In genomic region chr22:21055880-21056319, GRCh38 we compare ENCODE assay signal across 1 cellular context.
TF ChIP-seq lines count a peak whose summit lies in the region.

No MANE protein-coding gene starts in this region.

TF ChIP-seq in H1, 55 proteins besides CTCF, POLR2A, EP300 and RAD21:
- no peak for TF ChIP-seq TAF7 (optimal IDR thresholded peaks at IDR 0.05; ENCODE audit: borderline replicate concordance, low read depth, low read length)
- TF ChIP-seq NANOG (IDR thresholded peaks at IDR 0.05; ENCODE audit: insufficient read depth, low read depth, low read length, poor library complexity, severe bottlenecking) = no peak
- TF ChIP-seq NRF1 (IDR thresholded peaks at IDR 0.05; ENCODE audit: low read depth, low read length) = no peak
- no peak for TF ChIP-seq ASH2L (IDR thresholded peaks at IDR 0.05; ENCODE audit: low read length)
- TF ChIP-seq EGR1 (IDR thresholded peaks at IDR 0.05; ENCODE audit: borderline replicate concordance, low read depth, low read length) = no peak
- no peak for TF ChIP-seq FOSL1 (IDR thresholded peaks at IDR 0.05; ENCODE audit: insufficient read depth, low read depth, low read length)
- no peak for TF ChIP-seq TCF12 (IDR thresholded peaks at IDR 0.05; ENCODE audit: low read depth, low read length)
- no peak for TF ChIP-seq TEAD4 (IDR thresholded peaks at IDR 0.05; ENCODE audit: low read depth, low read length)
- no peak for TF ChIP-seq SIN3A (conservative IDR thresholded peaks at IDR 0.05 in 1 of 2, IDR thresholded peaks at IDR 0.05 in 1 of 2; ENCODE audit: low read depth in 1 of 2, low read length in 2 of 2)
- TF ChIP-seq CEBPB (IDR thresholded peaks at IDR 0.05; ENCODE audit: low read depth, low read length) = no peak
- no peak for TF ChIP-seq CREB1 (IDR thresholded peaks at IDR 0.05)
- TF ChIP-seq SP4 (IDR thresholded peaks at IDR 0.05; ENCODE audit: low read length) = no peak
- TF ChIP-seq SUZ12 (IDR thresholded peaks at IDR 0.05; ENCODE audit: low read length) = no peak
- no peak for TF ChIP-seq RBBP5 (IDR thresholded peaks at IDR 0.05; ENCODE audit: borderline replicate concordance, low read depth, low read length)
- TF ChIP-seq CHD1 (IDR thresholded peaks at IDR 0.05; ENCODE audit: low read depth, low read length) = no peak
- no peak for TF ChIP-seq CTBP2 (IDR thresholded peaks at IDR 0.05; ENCODE audit: borderline replicate concordance, insufficient read depth, insufficient read length, low read length)
- TF ChIP-seq ATF3 (IDR thresholded peaks at IDR 0.05; ENCODE audit: insufficient read depth, low read depth, low read length) = no peak
- no peak for TF ChIP-seq SIX5 (IDR thresholded peaks at IDR 0.05; ENCODE audit: low read depth, low read length)
- no peak for TF ChIP-seq POLR2AphosphoS5 (IDR thresholded peaks at IDR 0.05; ENCODE audit: low read depth, low read length)
TF ChIP-seq in H1: peak in this region for 0.
